In genomic region chr6:12099623-12100022, GRCh38 we compare ENCODE assay signal across 12 cellular contexts.
DNase-seq lines count a peak whose midpoint lies in the region; ATAC-seq and TF ChIP-seq lines count a peak whose summit lies in the region.
"Had no signal": no experiment of that assay in that cellular context is flagged by ENCODE, and none has a peak within 500 bp of the region (broad histone marks: within the 10 kb centered on the region; RNA-seq: fewer than 3 reads in every experiment).

No MANE protein-coding gene starts in this region.

- H2BK12ac ChIP-seq in mesenchymal stem cell (ENCODE audit: low read length in 2 of 2) = no peak overlapping the region

- ATAC-seq in activated CD4-positive, alpha-beta T cell treated with anti-CD3 and anti-CD28 coated beads for 36 hours = peak; percentile 23
- ATAC-seq in activated B cell treated with CpG ODN at 0.5 μM for 24 hours (ENCODE audit: low read depth) = no peak
- ATAC-seq in activated CD8-positive, alpha-beta T cell treated with anti-CD3 and anti-CD28 coated beads, Interleukin-2, amount 10 ng/mL, durations not matched to agents 7 days and 5 days = no peak
- ATAC-seq: HCT116 had no signal

- DNase-seq in activated CD4-positive, alpha-beta T cell treated with anti-CD3 and anti-CD28 coated beads for 36 hours = no peak
- DNase-seq in activated CD4-positive, alpha-beta T cell treated with anti-CD3 and anti-CD28 coated beads, Interleukin-2, amount 50 U/mL, for 48 hours = no peak
- DNase-seq in activated B cell treated with CpG ODN at 0.5 μM for 24 hours (no peak), mesenchymal stem cell (peak; percentile 26), iPS-NIHi11 (ENCODE audit: low spot score) (no peak), cerebellar cortex (ENCODE audit: low spot score) (no peak)
- DNase-seq in activated CD8-positive, alpha-beta T cell treated with anti-CD3 and anti-CD28 coated beads, Interleukin-2, amount 10 ng/mL, durations not matched to agents 7 days and 5 days = no peak
- DNase-seq: Caco-2; CD8-positive, alpha-beta memory T cell had no signal

- H3K4me1 Mint-ChIP-seq in activated CD4-positive, alpha-beta T cell treated with anti-CD3 and anti-CD28 coated beads for 36 hours = peaks cover 47% of the 10 kb centered on the region
- peaks cover 20% of the 10 kb centered on the region for H3K4me1 Mint-ChIP-seq in activated B cell treated with CpG ODN at 0.5 μM for 24 hours
- H3K4me1 Mint-ChIP-seq in activated CD8-positive, alpha-beta T cell treated with anti-CD3 and anti-CD28 coated beads, Interleukin-2, amount 10 ng/mL, durations not matched to agents 7 days and 5 days (ENCODE audit: low read depth) = peaks cover 21% of the 10 kb centered on the region
- H3K4me1 Mint-ChIP-seq: CD14-positive monocyte had no signal

- no peak overlapping the region for H4K91ac ChIP-seq in mesenchymal stem cell (ENCODE audit: low read length)

- H3K4ac ChIP-seq in mesenchymal stem cell (ENCODE audit: low read depth in 1 of 2, low read length in 2 of 2) = no peak overlapping the region

- H3K27ac Mint-ChIP-seq in activated CD4-positive, alpha-beta T cell treated with anti-CD3 and anti-CD28 coated beads for 36 hours = no peak overlapping the region
- peak overlapping the region; percentile 19 for H3K27ac Mint-ChIP-seq in activated B cell treated with CpG ODN at 0.5 μM for 24 hours
- H3K27ac Mint-ChIP-seq in activated CD8-positive, alpha-beta T cell treated with anti-CD3 and anti-CD28 coated beads, Interleukin-2, amount 10 ng/mL, durations not matched to agents 7 days and 5 days = no peak overlapping the region
- H3K27ac Mint-ChIP-seq: CD14-positive monocyte; CD8-positive, alpha-beta memory T cell had no signal

- H3K14ac ChIP-seq in mesenchymal stem cell (ENCODE audit: low read length in 2 of 2) = no peak overlapping the region

- H2AFZ ChIP-seq in mesenchymal stem cell (ENCODE audit: low read depth, low read length) = no peak overlapping the region

- peaks cover 0 to 3% of the 10 kb centered on the region in 2 experiments for H3K36me3 ChIP-seq in mesenchymal stem cell (ENCODE audit: control insufficient read depth in 1 of 2, insufficient read depth in 2 of 2, low read depth in 1 of 2, low read length in 2 of 2)

- H3K27me3 ChIP-seq in mesenchymal stem cell (ENCODE audit: control insufficient read depth in 1 of 2, insufficient read depth in 1 of 2, low read length in 2 of 2) = no peaks in the 10 kb centered on the region

- CTCF ChIA-PET in activated CD4-positive, alpha-beta T cell treated with anti-CD3 and anti-CD28 coated beads for 36 hours (lab: Charles Lee) = interaction anchor here (0.6 kb wide), 1 partner anchor 443 kb away, joined by 4 read pairs; no protein-coding TSS in a partner anchor
- CTCF ChIA-PET in activated B cell treated with CpG ODN at 0.5 μM for 24 hours (lab: Charles Lee) = no interaction called here
- CTCF ChIA-PET in activated CD8-positive, alpha-beta T cell treated with anti-CD3 and anti-CD28 coated beads, Interleukin-2, amount 10 ng/mL, durations not matched to agents 7 days and 5 days (lab: Charles Lee) = no interaction called here

- H3K27ac ChIP-seq in mesenchymal stem cell (ENCODE audit: low read length, poor library complexity, severe bottlenecking) = no peak overlapping the region
- H3K27ac ChIP-seq: 22Rv1 had no signal

- H3K9ac ChIP-seq in mesenchymal stem cell (ENCODE audit: low read length) = no peak overlapping the region

- H4K8ac ChIP-seq in mesenchymal stem cell (ENCODE audit: low read length) = no peak overlapping the region

- no peak overlapping the region for H3K23ac ChIP-seq in mesenchymal stem cell (ENCODE audit: low read length in 2 of 2)

- no peak overlapping the region for H3K4me2 ChIP-seq in mesenchymal stem cell (ENCODE audit: low read length, poor library complexity, severe bottlenecking)

- no peak overlapping the region for H3K4me3 ChIP-seq in mesenchymal stem cell (ENCODE audit: insufficient read depth in 1 of 2, low read depth in 1 of 2, low read length in 2 of 2)

- H3K9me3 Mint-ChIP-seq in activated CD4-positive, alpha-beta T cell treated with anti-CD3 and anti-CD28 coated beads for 36 hours (ENCODE audit: low read depth) = peaks cover 3% of the 10 kb centered on the region
- H3K9me3 Mint-ChIP-seq in activated B cell treated with CpG ODN at 0.5 μM for 24 hours = no peaks in the 10 kb centered on the region
- no peaks in the 10 kb centered on the region for H3K9me3 Mint-ChIP-seq in activated CD8-positive, alpha-beta T cell treated with anti-CD3 and anti-CD28 coated beads, Interleukin-2, amount 10 ng/mL, durations not matched to agents 7 days and 5 days (ENCODE audit: insufficient read depth)
- H3K9me3 Mint-ChIP-seq: CD8-positive, alpha-beta memory T cell had no signal

- peaks cover 6% of the 10 kb centered on the region for H3K79me1 ChIP-seq in mesenchymal stem cell (replicated peaks; ENCODE audit: low read length, poor library complexity, severe bottlenecking)

- H2AK5ac ChIP-seq in mesenchymal stem cell (ENCODE audit: low read length, severe bottlenecking) = no peak overlapping the region

- 34% methylated on average over 2 of the region's 3 CpGs for WGBS in mesenchymal stem cell

- no peak for TF ChIP-seq CTCF in activated B cell treated with CpG ODN at 0.5 μM for 24 hours (IDR thresholded peaks at IDR 0.05)

- no peak overlapping the region for H3K18ac ChIP-seq in mesenchymal stem cell (ENCODE audit: low read depth in 1 of 2, low read length in 2 of 2)

- H2BK5ac ChIP-seq in mesenchymal stem cell (ENCODE audit: low read depth, low read length, poor library complexity, severe bottlenecking) = no peak overlapping the region

- intact Hi-C loops in activated CD4-positive, alpha-beta T cell treated with anti-CD3 and anti-CD28 coated beads for 36 hours (cut with DNase I, micrococcal nuclease) = no loop called here
- intact Hi-C loops in activated B cell treated with CpG ODN at 0.5 μM for 24 hours (cut with micrococcal nuclease) = loop anchor here (5.0 kb wide), 1 partner anchor 38 kb away; no protein-coding TSS in a partner anchor

- no peak overlapping the region for H2BK15ac ChIP-seq in mesenchymal stem cell (ENCODE audit: low read depth, poor library complexity, severe bottlenecking)

- no peak overlapping the region for H3K4me3 Mint-ChIP-seq in activated CD4-positive, alpha-beta T cell treated with anti-CD3 and anti-CD28 coated beads for 36 hours
- no peak overlapping the region for H3K4me3 Mint-ChIP-seq in activated B cell treated with CpG ODN at 0.5 μM for 24 hours
- H3K4me3 Mint-ChIP-seq in activated CD8-positive, alpha-beta T cell treated with anti-CD3 and anti-CD28 coated beads, Interleukin-2, amount 10 ng/mL, durations not matched to agents 7 days and 5 days = no peak overlapping the region
- H3K4me3 Mint-ChIP-seq: CD14-positive monocyte; CD8-positive, alpha-beta memory T cell had no signal

- peaks cover 6% of the 10 kb centered on the region for H3K9me3 ChIP-seq in mesenchymal stem cell (ENCODE audit: control insufficient read depth, low read length)
- H3K9me3 ChIP-seq: Caco-2 had no signal

- no peak overlapping the region for H2BK120ac ChIP-seq in mesenchymal stem cell (ENCODE audit: low read depth, low read length)

- H3K4me1 ChIP-seq in mesenchymal stem cell (ENCODE audit: control insufficient read depth, insufficient read depth, low read depth, low read length) = peaks cover 1% of the 10 kb centered on the region
- H3K4me1 ChIP-seq: Caco-2 had no signal

- POLR2A ChIA-PET in activated CD4-positive, alpha-beta T cell treated with anti-CD3 and anti-CD28 coated beads for 36 hours (lab: Charles Lee) = no interaction called here
- POLR2A ChIA-PET in activated B cell treated with CpG ODN at 0.5 μM for 24 hours (lab: Charles Lee) = interaction anchor here (0.7 kb wide), 1 partner anchor 43 kb away, joined by 7 read pairs; no protein-coding TSS in a partner anchor
- POLR2A ChIA-PET in activated CD8-positive, alpha-beta T cell treated with anti-CD3 and anti-CD28 coated beads, Interleukin-2, amount 10 ng/mL, durations not matched to agents 7 days and 5 days (lab: Charles Lee) = no interaction called here

- no peaks in the 10 kb centered on the region for H3K27me3 Mint-ChIP-seq in activated CD4-positive, alpha-beta T cell treated with anti-CD3 and anti-CD28 coated beads for 36 hours
- H3K27me3 Mint-ChIP-seq in activated B cell treated with CpG ODN at 0.5 μM for 24 hours = no peaks in the 10 kb centered on the region
- H3K27me3 Mint-ChIP-seq in activated CD8-positive, alpha-beta T cell treated with anti-CD3 and anti-CD28 coated beads, Interleukin-2, amount 10 ng/mL, durations not matched to agents 7 days and 5 days (ENCODE audit: low read depth) = no peaks in the 10 kb centered on the region
- H3K27me3 Mint-ChIP-seq: CD8-positive, alpha-beta memory T cell had no signal

- H3K36me3 Mint-ChIP-seq in activated CD4-positive, alpha-beta T cell treated with anti-CD3 and anti-CD28 coated beads for 36 hours (ENCODE audit: low read depth) = peaks cover 10% of the 10 kb centered on the region
- peaks cover 22% of the 10 kb centered on the region for H3K36me3 Mint-ChIP-seq in activated B cell treated with CpG ODN at 0.5 μM for 24 hours (ENCODE audit: low read depth)
- peaks cover 15% of the 10 kb centered on the region for H3K36me3 Mint-ChIP-seq in activated CD8-positive, alpha-beta T cell treated with anti-CD3 and anti-CD28 coated beads, Interleukin-2, amount 10 ng/mL, durations not matched to agents 7 days and 5 days (ENCODE audit: low read depth)
- H3K36me3 Mint-ChIP-seq: CD14-positive monocyte had no signal
